Comparison of ENCODE assay signal across 9 cellular contexts in genomic region chr9:21996438-21996837, GRCh38. TPM values are rescaled to one million over a fixed set of nuclear protein-coding genes. Genes with fewer than 3 reads are reported as not detected.
DNase-seq lines count a peak whose midpoint lies in the region; ATAC-seq and TF ChIP-seq lines count a peak whose summit lies in the region.
"Had no signal": no experiment of that assay in that cellular context is flagged by ENCODE, and none has a peak within 500 bp of the region (broad histone marks: within the 10 kb centered on the region; RNA-seq: fewer than 3 reads in every experiment).

No MANE protein-coding gene starts in this region.

- H3K4me3 ChIP-seq in mammary epithelial cell (replicated peaks in 1 of 3; ENCODE audit: insufficient read depth in 1 of 3, low read depth in 2 of 3, low read length in 3 of 3) (peak overlapping the region in 2 of 3 experiments; percentile 94 to 98), choroid plexus epithelial cell (ENCODE audit: low read depth, low read length) (peak overlapping the region; percentile 75)

- H3K27me3 ChIP-seq in mammary epithelial cell (ENCODE audit: insufficient read depth, low read length): no peaks in the 10 kb centered on the region

- in situ Hi-C loops in mammary epithelial cell (cut with MboI; ENCODE audit: low sequenced_read_pairs in 2 of 2): loop anchor here in 1 of 2 donors (10.0 kb wide), 1 partner anchor 238 kb away; no protein-coding TSS in a partner anchor

- POLR2A ChIA-PET in MCF 10A (lab: Yijun Ruan, JAX): no interaction called here

- peaks cover 77% of the 10 kb centered on the region for H3K79me2 ChIP-seq in mammary epithelial cell (ENCODE audit: insufficient read depth, low read length)

- no peak overlapping the region for H3K9ac ChIP-seq in mammary epithelial cell (ENCODE audit: insufficient read depth, low read length)

- no peaks in the 10 kb centered on the region for H3K36me3 ChIP-seq in mammary epithelial cell (ENCODE audit: insufficient read depth, low read length)
- H3K36me3 ChIP-seq: pancreas had no signal

- no peak overlapping the region for H2AFZ ChIP-seq in mammary epithelial cell (ENCODE audit: low read depth, low read length)

- BruUV-seq in mammary epithelial cell (replicated peaks; lab: Mats Ljungman, UMichigan) (no TSS peak), MCF 10A (replicated peaks; lab: Mats Ljungman, UMichigan) (no TSS peak)

- dilution Hi-C loops in mammary epithelial cell (cut with HindIII; ENCODE audit: low sequenced_read_pairs): no loop called here

- H3K4me1 ChIP-seq in mammary epithelial cell (ENCODE audit: insufficient read depth, low read length): peaks cover 13% of the 10 kb centered on the region

- TF ChIP-seq CTCF in mammary epithelial cell (conservative IDR thresholded peaks at IDR 0.05 in 1 of 2, IDR thresholded peaks at IDR 0.05 in 1 of 2; ENCODE audit: extremely low read depth in 1 of 2, insufficient read depth in 1 of 2, low read depth in 1 of 2, low read length in 2 of 2): no peak
- TF ChIP-seq CTCF in MCF 10A (IDR thresholded peaks at IDR 0.05; ENCODE audit: unreplicated experiment): no peak
- no peak for TF ChIP-seq CTCF in choroid plexus epithelial cell (conservative IDR thresholded peaks at IDR 0.05; ENCODE audit: low read depth, low read length)

- no peaks in the 10 kb centered on the region for H3K9me3 ChIP-seq in mammary epithelial cell (replicated peaks; ENCODE audit: insufficient read depth, low read length)
- H3K9me3 ChIP-seq: pancreas had no signal

- no peaks in the 10 kb centered on the region for H3K36me3 Mint-ChIP-seq in MCF 10A (ENCODE audit: insufficient read depth, unreplicated experiment)
- H3K36me3 Mint-ChIP-seq in stimulated activated naive B cell treated with anti-CD40 and anti-IgM and Interleukin-4, amounts not matched to agents 10 μg/mL and 1 μg/mL and 100 μg/mL, for 72 hours: peaks cover 6% of the 10 kb centered on the region in 2 donors

- DNase-seq in mammary epithelial cell: no peak
- DNase-seq in MCF 10A (ENCODE audit: unreplicated experiment): no peak
- DNase-seq in NCI-H748 treated with DMSO at 0.1 percent for 48 hours (lab: John Stamatoyannopoulos, UW): peak; percentile 54
- peak; percentile 27 for DNase-seq in choroid plexus epithelial cell (ENCODE audit: low read depth)
- DNase-seq in stimulated activated naive B cell treated with anti-CD40 and anti-IgM and Interleukin-4, amounts not matched to agents 10 μg/mL and 1 μg/mL and 100 μg/mL, for 72 hours: no peak
- DNase-seq in stimulated activated CD4-positive, alpha-beta T cell treated with anti-CD3 and anti-CD28 coated beads, Interleukin-15, amount 100 ng/mL, for 24 hours: no peak
- DNase-seq in AG08395 (ENCODE audit: low spot score): no peak

- WGBS in mammary epithelial cell (ENCODE audit: low coverage, missing lambda C conversion rate): 98% methylated on average over 9 of the region's 9 CpGs

- no peaks in the 10 kb centered on the region for H3K27me3 Mint-ChIP-seq in MCF 10A (ENCODE audit: insufficient read depth, unreplicated experiment)
- H3K27me3 Mint-ChIP-seq in stimulated activated naive B cell treated with anti-CD40 and anti-IgM and Interleukin-4, amounts not matched to agents 10 μg/mL and 1 μg/mL and 100 μg/mL, for 72 hours: peaks cover 0 to 9% of the 10 kb centered on the region in 2 donors

- H3K4me1 Mint-ChIP-seq in MCF 10A (ENCODE audit: insufficient read depth, unreplicated experiment): no peaks in the 10 kb centered on the region
- H3K4me1 Mint-ChIP-seq in stimulated activated naive B cell treated with anti-CD40 and anti-IgM and Interleukin-4, amounts not matched to agents 10 μg/mL and 1 μg/mL and 100 μg/mL, for 72 hours: peaks cover 14 to 31% of the 10 kb centered on the region in 2 donors

- CTCF ChIA-PET in mammary epithelial cell (lab: Charles Lee; ENCODE audit: low non-redundant PET): no interaction called here
- CTCF ChIA-PET in MCF 10A (lab: Yijun Ruan, JAX): no interaction called here

- H3K27ac ChIP-seq in mammary epithelial cell (ENCODE audit: insufficient read depth, low read depth, low read length): no peak overlapping the region
- H3K27ac ChIP-seq: pancreas had no signal

- no peak overlapping the region for H3K27ac Mint-ChIP-seq in MCF 10A (ENCODE audit: low read depth, unreplicated experiment)
- H3K27ac Mint-ChIP-seq in stimulated activated naive B cell treated with anti-CD40 and anti-IgM and Interleukin-4, amounts not matched to agents 10 μg/mL and 1 μg/mL and 100 μg/mL, for 72 hours: peak overlapping the region; percentile 98

- intact Hi-C loops in mammary epithelial cell (cut with micrococcal nuclease): no loop called here
- intact Hi-C loops in MCF 10A (cut with micrococcal nuclease): no loop called here

- H3K9me3 Mint-ChIP-seq in MCF 10A (ENCODE audit: unreplicated experiment): no peaks in the 10 kb centered on the region
- no peaks in the 10 kb centered on the region for H3K9me3 Mint-ChIP-seq in stimulated activated naive B cell treated with anti-CD40 and anti-IgM and Interleukin-4, amounts not matched to agents 10 μg/mL and 1 μg/mL and 100 μg/mL, for 72 hours

- H3K4me2 ChIP-seq in mammary epithelial cell (ENCODE audit: insufficient read depth, low read depth, low read length): peak overlapping the region; percentile 96

- H4K20me1 ChIP-seq in mammary epithelial cell (ENCODE audit: insufficient read depth, low read length): no peaks in the 10 kb centered on the region

- no peak for ATAC-seq in stimulated activated naive B cell treated with anti-CD40 and anti-IgM and Interleukin-4, amounts not matched to agents 10 μg/mL and 1 μg/mL and 100 μg/mL, for 72 hours (replicated peaks)
- ATAC-seq in GM18868 (IDR thresholded peaks at IDR 0.05; ENCODE audit: unreplicated experiment): no peak

- no peak overlapping the region for H3K4me3 Mint-ChIP-seq in MCF 10A (ENCODE audit: unreplicated experiment)
- H3K4me3 Mint-ChIP-seq in stimulated activated naive B cell treated with anti-CD40 and anti-IgM and Interleukin-4, amounts not matched to agents 10 μg/mL and 1 μg/mL and 100 μg/mL, for 72 hours: peak overlapping the region; percentile 93 to 97

RNA-seq across cellular contexts. Expression of gene CDKN2B-AS1, which starts 1.8 kb away (rescaled TPM):
- total RNA-seq in mammary epithelial cell: 1 to 10 TPM; 1.8 to 2.3 TPM
- polyA plus RNA-seq in mammary epithelial cell: 0.75 TPM
- polyA minus RNA-seq in mammary epithelial cell: 13.6 TPM
- not detected in 2 replicates for total RNA-seq in MCF 10A (2022)

RNA-seq across cellular contexts. Expression of gene CDKN2A, which starts 2.2 kb away (rescaled TPM):
- total RNA-seq in mammary epithelial cell (10 to 100 TPM; 26.5 to 34.1 TPM), MCF 10A (2022) (not detected in 2 replicates)
- polyA plus RNA-seq in mammary epithelial cell: 50.7 TPM
- 2.9 TPM for polyA minus RNA-seq in mammary epithelial cell

RNA-seq across cellular contexts. Expression of gene CDKN2B, which starts 12.7 kb away (rescaled TPM):
- total RNA-seq in mammary epithelial cell (10 to 100 TPM; 27.6 to 50.0 TPM), MCF 10A (2022) (not detected in 2 replicates)
- 23.5 TPM for polyA plus RNA-seq in mammary epithelial cell
- 14.1 TPM for polyA minus RNA-seq in mammary epithelial cell

Comparison
In these comparisons a context has a peak if more than half of its experiments do, and no peak if none do; other contexts are left out.
1. RNA of gene CDKN2A, which starts 2.2 kb away (total RNA-seq): 26.5 to 34.1 TPM in mammary epithelial cell; not detected in MCF 10A; every median in the first group is over 10 times any median in the second.
2. RNA of gene CDKN2B, which starts 12.7 kb away (total RNA-seq): 27.6 to 50.0 TPM in mammary epithelial cell; not detected in MCF 10A; every median in the first group is over 10 times any median in the second.
3. DNase-seq: peak in NCI-H748 treated with DMSO at 0.1 percent for 48 hours (single experiment) and choroid plexus epithelial cell (single experiment); none in mammary epithelial cell (single experiment), MCF 10A (single experiment), stimulated activated naive B cell treated with anti-CD40 and anti-IgM and Interleukin-4, amounts not matched to agents 10 μg/mL and 1 μg/mL and 100 μg/mL, for 72 hours (single experiment), stimulated activated CD4-positive, alpha-beta T cell treated with anti-CD3 and anti-CD28 coated beads, Interleukin-15, amount 100 ng/mL, for 24 hours (single experiment) and AG08395 (single experiment).